8 cellular contexts compared by ENCODE assay signal in the genomic region with DNA sequence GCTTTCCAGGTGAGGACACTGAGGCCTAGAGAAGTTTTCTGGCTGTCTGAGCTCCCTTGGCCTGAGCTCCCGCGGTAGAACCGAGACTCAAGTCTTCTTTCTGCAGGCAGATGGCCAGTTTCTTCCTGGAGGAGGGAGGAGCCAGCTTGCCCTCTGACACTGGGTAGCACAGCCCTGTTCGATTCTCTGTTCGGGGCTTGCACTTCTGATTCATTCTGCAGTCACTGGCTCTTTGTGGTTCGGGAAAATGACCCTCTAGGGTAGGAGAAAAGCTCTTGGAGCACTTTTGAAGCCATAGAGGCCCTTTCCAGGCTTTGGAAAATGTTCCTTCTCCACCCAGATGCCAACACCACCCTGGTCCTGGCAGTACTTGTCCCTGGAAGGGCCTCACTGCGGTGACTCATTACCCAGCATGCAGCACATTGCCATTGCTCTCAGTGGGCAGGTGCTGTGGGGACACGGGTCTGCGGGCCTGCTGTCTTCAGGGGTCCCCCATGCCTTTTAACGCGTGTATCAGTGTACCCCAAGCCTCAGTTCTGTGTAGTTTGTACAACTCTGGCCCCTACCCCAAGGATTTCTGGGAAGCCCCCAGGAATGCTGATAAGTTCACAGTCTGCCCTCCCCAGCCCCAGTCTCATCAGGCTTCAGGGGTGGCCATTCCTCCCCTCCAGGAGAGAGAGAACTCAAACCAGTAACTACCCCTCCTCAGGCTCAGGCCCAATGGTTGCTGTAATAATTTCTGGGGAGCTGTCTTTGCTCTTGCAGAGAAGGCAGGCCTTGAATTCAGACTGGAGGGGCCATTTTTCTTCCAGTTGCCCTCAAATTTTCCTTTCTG. TPM values are rescaled to one million over a fixed set of nuclear protein-coding genes. Genes with fewer than 3 reads are reported as not detected.
DNase-seq lines count a peak whose midpoint lies in the region; ATAC-seq and TF ChIP-seq lines count a peak whose summit lies in the region.

No MANE protein-coding gene starts in this region.

- H3K4me3 ChIP-seq in WERI-Rb-1 (ENCODE audit: low read depth, low read length): no peak overlapping the region
- H3K4me3 ChIP-seq in heart left ventricle: peak overlapping the region in 1 of 12 donors; percentile 13
- peak overlapping the region; percentile 31 for H3K4me3 ChIP-seq in psoas muscle

- ATAC-seq in heart left ventricle (peak; percentile 64 to 77 (median 76)), psoas muscle (peak; percentile 73 to 82 (median 76)), HG03045 (IDR thresholded peaks at IDR 0.05; ENCODE audit: unreplicated experiment) (no peak), HG02588 (IDR thresholded peaks at IDR 0.05; ENCODE audit: unreplicated experiment) (no peak)

- 33 to 52% (median 39%) methylated on average over 7 to 11 of the region's 11 CpGs for WGBS in heart left ventricle, 4 donors
- WGBS in psoas muscle, 3 donors: 20 to 31% (median 21%) methylated on average over 11 of the region's 11 CpGs

- TF ChIP-seq CTCF in WERI-Rb-1 (IDR thresholded peaks at IDR 0.05; ENCODE audit: low read depth, low read length): no peak
- TF ChIP-seq CTCF in heart left ventricle (IDR thresholded peaks at IDR 0.05): no peak
- no peak for TF ChIP-seq CTCF in psoas muscle (IDR thresholded peaks at IDR 0.05)

- peak; percentile 54 for DNase-seq in Daoy (ENCODE audit: low read depth)
- DNase-seq in WERI-Rb-1: peak; percentile 54
- peak in 3 of 5 donors; percentile 53 to 82 (median 66) for DNase-seq in heart left ventricle
- DNase-seq in psoas muscle: peak; percentile 69 to 86
- DNase-seq in stimulated activated CD4-positive, alpha-beta T cell treated with anti-CD3 and anti-CD28 coated beads, Interleukin-1b, Interleukin-23, amount 100 ng/mL, for 48 hours: no peak
- DNase-seq in COR-L47 (lab: John Stamatoyannopoulos, UW): no peak

- H3K9me3 ChIP-seq in WERI-Rb-1 (ENCODE audit: severe bottlenecking) (no peaks in the 10 kb centered on the region), heart left ventricle (no peaks in the 10 kb centered on the region), psoas muscle (no peaks in the 10 kb centered on the region)

- H3K27me3 ChIP-seq in WERI-Rb-1 (ENCODE audit: insufficient read depth, low read depth, severe bottlenecking) (no peaks in the 10 kb centered on the region), heart left ventricle (no peaks in the 10 kb centered on the region), psoas muscle (ENCODE audit: insufficient read depth in 3 of 3, low read length in 2 of 3) (no peaks in the 10 kb centered on the region)

- H3K4me1 ChIP-seq in heart left ventricle (peaks cover 10 to 99% (median 91%) of the 10 kb centered on the region in 12 donors), psoas muscle (peaks cover 84% of the 10 kb centered on the region)

- H3K36me3 ChIP-seq in WERI-Rb-1 (no peaks in the 10 kb centered on the region), heart left ventricle (peaks cover 0 to 4% (median 0%) of the 10 kb centered on the region in 9 donors), psoas muscle (ENCODE audit: insufficient read depth in 1 of 2, low read depth in 1 of 2) (no peaks in the 10 kb centered on the region)

- peak overlapping the region; percentile 32; the same call in 1 of the 2 replicates for H3K27ac ChIP-seq in WERI-Rb-1
- peak overlapping the region; percentile 37 to 91 (median 80) for H3K27ac ChIP-seq in heart left ventricle
- H3K27ac ChIP-seq in psoas muscle: peak overlapping the region; percentile 87

- intact Hi-C loops in heart left ventricle (cut with DNase I) (loop anchor here in 1 of 10 donors (5.0 kb wide), 1 partner anchor 36 kb away; no protein-coding TSS in a partner anchor), psoas muscle (cut with DNase I) (loop anchor here in 1 of 2 donors (2.0 kb wide), 2 partner anchors 21 to 41 kb away; no protein-coding TSS in a partner anchor)

- TF ChIP-seq POLR2A in heart left ventricle (IDR thresholded peaks at IDR 0.05): no peak

RNA-seq across cellular contexts. Expression of gene CHST3, which starts 11.9 kb away (rescaled TPM):
- 6.8 and 7.5 TPM in 2 replicates for total RNA-seq in Daoy (2014; rRNA removed; shearing (Covaris generic))
- total RNA-seq in heart left ventricle (10 to 100 TPM; 12.0 to 51.3 (median 25.0) TPM), psoas muscle (10 to 100 TPM; 10.6 to 44.0 (median 16.6) TPM)
- polyA plus RNA-seq in heart left ventricle (10 to 100 TPM in 1 of 2 donors, 1 to 10 TPM in 1; 8.1 to 30.4 TPM), psoas muscle (10 to 100 TPM in 1 of 3 donors, 1 to 10 TPM in 2; 3.3 to 12.1 (median 8.2) TPM)

Comparison
In these comparisons a context has a peak if more than half of its experiments do, and no peak if none do; other contexts are left out.
1. DNase-seq: peak in Daoy (single experiment), WERI-Rb-1 (single experiment), heart left ventricle (3 of 5) and psoas muscle (2 of 2); none in stimulated activated CD4-positive, alpha-beta T cell treated with anti-CD3 and anti-CD28 coated beads, Interleukin-1b, Interleukin-23, amount 100 ng/mL, for 48 hours (single experiment) and COR-L47 (single experiment).
2. H3K27ac ChIP-seq: peak in every context shown above with its lines; median percentile 87 in psoas muscle; 80 in heart left ventricle; 32 in WERI-Rb-1.
3. ATAC-seq: peak in heart left ventricle (4 of 4) and psoas muscle (4 of 4); none in HG03045 (single experiment) and HG02588 (single experiment).